ENCODE assay signal across 15 cellular contexts in genomic region chr3:129890891-129891290, GRCh38.
DNase-seq lines count a peak whose midpoint lies in the region; ATAC-seq and TF ChIP-seq lines count a peak whose summit lies in the region.
"Had no signal": no experiment of that assay in that cellular context is flagged by ENCODE, and none has a peak within 500 bp of the region (broad histone marks: within the 10 kb centered on the region; RNA-seq: fewer than 3 reads in every experiment).

No MANE protein-coding gene starts in this region.

- no peak for TF ChIP-seq CTCF in DND-41 (IDR thresholded peaks at IDR 0.05; ENCODE audit: borderline replicate concordance, extremely low read depth, low read length, poor library complexity, severe bottlenecking)
- no peak for TF ChIP-seq CTCF in MM.1S (IDR thresholded peaks at IDR 0.05; ENCODE audit: low read length)
- TF ChIP-seq CTCF in neutrophil (IDR thresholded peaks at IDR 0.05) = no peak

- no peak for DNase-seq in DND-41
- peak; percentile 30 for DNase-seq in MM.1S
- DNase-seq in NCI-H345 (lab: John Stamatoyannopoulos, UW) = no peak
- DNase-seq in activated T-cell treated with anti-CD3 and anti-CD28 coated beads, Interleukin-2, amount 50 U/mL, for 1 hour = no peak
- DNase-seq: activated CD4-positive, alpha-beta T cell treated with anti-CD3 and anti-CD28 coated beads for 4 hours; activated effector memory CD4-positive, alpha-beta T cell treated with anti-CD3 and anti-CD28 coated beads, Interleukin-2, amount 50 U/mL, for 16 hours; central memory CD4-positive, alpha-beta T cell; GOT3; hippocampal formation; mesenchymal stem cell; NCI-H1105 treated with DMSO at 0.1 percent for 48 hours; thyroid gland had no signal

- H4K20me1 ChIP-seq in DND-41 (ENCODE audit: insufficient read depth, low read length) (peaks cover 9% of the 10 kb centered on the region; the same call in 1 of the 2 replicates), MM.1S (ENCODE audit: insufficient read depth, low read length) (no peaks in the 10 kb centered on the region)

- H3K4me1 Mint-ChIP-seq in dendritic cell treated with granulocyte-macrophage colony-stimulating factor and Interleukin-4, amounts not matched to agents 40 ng/mL and 50 ng/mL, for 4 days (ENCODE audit: low read depth) = peaks cover 59% of the 10 kb centered on the region

- H3K27ac ChIP-seq in DND-41 (ENCODE audit: low read length) = peak overlapping the region; percentile 89
- H3K27ac ChIP-seq in MM.1S (ENCODE audit: low read length) = peak overlapping the region; percentile 96
- H3K27ac ChIP-seq in neutrophil = peak overlapping the region; percentile 98

- peaks cover 9% of the 10 kb centered on the region for H3K36me3 ChIP-seq in DND-41 (ENCODE audit: insufficient read depth, low read length)
- H3K36me3 ChIP-seq in MM.1S (replicated peaks; ENCODE audit: insufficient read depth, low read length) = no peaks in the 10 kb centered on the region
- peaks cover 12% of the 10 kb centered on the region for H3K36me3 ChIP-seq in neutrophil
- H3K36me3 ChIP-seq: thyroid gland had no signal

- H3K27ac Mint-ChIP-seq in dendritic cell treated with granulocyte-macrophage colony-stimulating factor and Interleukin-4, amounts not matched to agents 40 ng/mL and 50 ng/mL, for 4 days = peak overlapping the region; percentile 59

- H3K79me2 ChIP-seq in DND-41 (ENCODE audit: insufficient read depth, low read length) = peaks cover 78% of the 10 kb centered on the region
- H3K79me2 ChIP-seq in MM.1S (ENCODE audit: low read length) = peaks cover 70% of the 10 kb centered on the region

- H2AFZ ChIP-seq in DND-41 (ENCODE audit: low read depth, low read length) = no peak overlapping the region
- no peak overlapping the region for H2AFZ ChIP-seq in MM.1S (ENCODE audit: low read length)

- no peak overlapping the region for H3K4me3 Mint-ChIP-seq in dendritic cell treated with granulocyte-macrophage colony-stimulating factor and Interleukin-4, amounts not matched to agents 40 ng/mL and 50 ng/mL, for 4 days

- H3K4me3 ChIP-seq in DND-41 (ENCODE audit: low read depth in 1 of 2, low read length in 2 of 2) (peak overlapping the region in 1 of 2 experiments; percentile 89; a peak in 2 of 4 replicates), MM.1S (ENCODE audit: low read length) (peak overlapping the region; percentile 97), neutrophil (ENCODE audit: low read depth in 1 of 2, low read length in 1 of 2) (peak overlapping the region in 1 of 2 experiments; percentile 89)
- H3K4me3 ChIP-seq: thyroid gland had no signal

- H3F3A ChIP-seq in MM.1S (ENCODE audit: insufficient read depth, low read length) = peaks cover 35% of the 10 kb centered on the region

- H3K27me3 ChIP-seq in DND-41 (ENCODE audit: insufficient read depth, low read length, poor library complexity) = no peaks in the 10 kb centered on the region
- no peaks in the 10 kb centered on the region for H3K27me3 ChIP-seq in MM.1S (replicated peaks; ENCODE audit: insufficient read depth, low read length)
- no peaks in the 10 kb centered on the region for H3K27me3 ChIP-seq in neutrophil
- H3K27me3 ChIP-seq: thyroid gland had no signal

- H3K9me3 ChIP-seq in DND-41 (ENCODE audit: insufficient read depth, low read length, severe bottlenecking) (no peaks in the 10 kb centered on the region), MM.1S (replicated peaks; ENCODE audit: insufficient read depth, low read length) (no peaks in the 10 kb centered on the region), neutrophil (no peaks in the 10 kb centered on the region)
- H3K9me3 ChIP-seq: thyroid gland had no signal

- no peaks in the 10 kb centered on the region for H3K9me3 Mint-ChIP-seq in dendritic cell treated with granulocyte-macrophage colony-stimulating factor and Interleukin-4, amounts not matched to agents 40 ng/mL and 50 ng/mL, for 4 days

- H3K9me2 ChIP-seq in MM.1S (replicated peaks; ENCODE audit: insufficient read depth, low read length) = no peaks in the 10 kb centered on the region

- H3K4me1 ChIP-seq in DND-41 (ENCODE audit: insufficient read depth, low read length) = peaks cover 55% of the 10 kb centered on the region
- H3K4me1 ChIP-seq in MM.1S (ENCODE audit: low read length) = peaks cover 34% of the 10 kb centered on the region
- peaks cover 41% of the 10 kb centered on the region in 2 experiments for H3K4me1 ChIP-seq in neutrophil (ENCODE audit: control insufficient read depth in 1 of 2, insufficient read depth in 1 of 2, low read depth in 1 of 2, low read length in 1 of 2)

- H3K9ac ChIP-seq in DND-41 (ENCODE audit: low read depth, low read length) (peak overlapping the region; percentile 93), MM.1S (ENCODE audit: low read length) (peak overlapping the region; percentile 99; the same call in 1 of the 2 replicates)

- ATAC-seq in DND-41 (ENCODE audit: insufficient read depth, low read depth) (no peak), HG03175 (IDR thresholded peaks at IDR 0.05; ENCODE audit: unreplicated experiment) (no peak)

- H3K27me3 Mint-ChIP-seq in dendritic cell treated with granulocyte-macrophage colony-stimulating factor and Interleukin-4, amounts not matched to agents 40 ng/mL and 50 ng/mL, for 4 days = no peaks in the 10 kb centered on the region

- intact Hi-C loops in dendritic cell treated with granulocyte-macrophage colony-stimulating factor and Interleukin-4, amounts not matched to agents 40 ng/mL and 50 ng/mL, for 4 days (cut with micrococcal nuclease) = loop anchor here (5.0 kb wide), 2 partner anchors 34 to 41 kb away; no protein-coding TSS in a partner anchor

- H3K36me3 Mint-ChIP-seq in dendritic cell treated with granulocyte-macrophage colony-stimulating factor and Interleukin-4, amounts not matched to agents 40 ng/mL and 50 ng/mL, for 4 days (ENCODE audit: low read depth) = peaks cover 17% of the 10 kb centered on the region

- peak overlapping the region; percentile 92 for H3K4me2 ChIP-seq in DND-41 (ENCODE audit: insufficient read depth, low read length)
- peak overlapping the region; percentile 86 for H3K4me2 ChIP-seq in MM.1S (ENCODE audit: low read depth, low read length)
